ENCODE assay signal across 8 cellular contexts in the genomic region with DNA sequence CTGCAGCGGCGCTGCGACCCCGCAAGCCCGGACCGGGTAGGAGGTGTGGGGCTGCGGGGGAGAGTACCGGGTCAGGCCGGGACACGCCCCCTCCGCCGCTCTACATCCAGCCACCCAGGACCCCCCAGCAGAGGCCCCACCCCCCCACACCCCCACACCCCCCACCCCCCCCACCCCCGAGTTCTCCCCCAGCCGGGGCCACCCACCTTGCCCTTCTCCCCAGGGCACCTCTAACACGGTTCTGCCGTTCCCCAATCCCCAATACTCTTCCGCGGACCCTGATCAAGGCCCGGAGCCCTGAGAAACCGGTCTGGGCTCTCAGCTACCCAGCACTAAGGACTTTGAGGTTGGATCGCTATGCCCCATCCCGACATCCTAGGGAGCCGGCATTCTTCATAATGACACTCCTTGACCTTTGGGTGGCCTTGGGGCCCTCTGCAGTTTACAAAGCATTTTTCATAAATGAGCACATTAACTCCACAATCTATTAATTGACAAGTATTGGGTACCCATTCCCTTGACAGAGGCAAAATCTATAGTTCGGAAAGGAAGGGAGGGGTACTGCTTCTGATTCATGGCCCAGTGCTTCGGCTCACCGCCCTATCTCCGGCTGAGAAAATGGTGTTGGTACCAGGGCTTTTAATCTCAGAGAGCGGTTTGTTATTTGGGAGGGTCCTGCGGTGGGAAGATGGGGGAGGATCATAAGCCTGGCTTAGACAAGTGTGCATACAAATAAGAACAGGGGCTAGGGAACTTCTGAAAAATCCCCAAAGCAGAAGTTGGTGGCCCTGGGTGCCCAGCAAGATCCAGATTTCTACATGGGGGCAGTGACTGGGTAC. TPM values are rescaled to one million over a fixed set of nuclear protein-coding genes. Genes with fewer than 3 reads are reported as not detected.
DNase-seq lines count a peak whose midpoint lies in the region; ATAC-seq, FAIRE-seq and TF ChIP-seq lines count a peak whose summit lies in the region.

No MANE protein-coding gene starts in this region.

- TF ChIP-seq CTCF in keratinocyte (optimal IDR thresholded peaks at IDR 0.05 in 1 of 3, IDR thresholded peaks at IDR 0.05 in 1 of 3, conservative IDR thresholded peaks at IDR 0.05 in 1 of 3; ENCODE audit: extremely low read depth in 1 of 3, insufficient read depth in 2 of 3, low read length in 3 of 3) = peak in 1 of 3 experiments; percentile 36
- no peak for TF ChIP-seq CTCF in upper lobe of left lung (IDR thresholded peaks at IDR 0.05)

- DNase-seq in activated naive CD4-positive, alpha-beta T cell treated with anti-CD3 and anti-CD28 coated beads for 36 hours = no peak
- no peak for DNase-seq in activated naive CD4-positive, alpha-beta T cell treated with Interleukin-2 at 50 U/mL for 16 hours
- DNase-seq in activated T-helper 1 cell treated with anti-CD3 and anti-CD28 coated beads, Interleukin-12 subunit alpha, Interleukin-12 subunit beta, Interleukin-2, Interleukin-4 antibody, amounts not matched to agents 30 ng/mL and 10 ng/mL and 1 ng/mL, durations not matched to agents 14 hours and 24 hours and 36 hours (ENCODE audit: low spot score) = no peak
- no peak for DNase-seq in keratinocyte (ENCODE audit: low read depth, low spot score)
- peak in 1 of 2 donors; percentile 35 for DNase-seq in upper lobe of left lung
- DNase-seq in activated CD4-positive, alpha-beta T cell treated with anti-CD3 and anti-CD28 coated beads, Interleukin-2, amount 50 U/mL, for 48 hours = no peak

- H3K36me3 ChIP-seq in keratinocyte (ENCODE audit: control insufficient read depth in 2 of 2, extremely low read depth in 1 of 2, insufficient read depth in 2 of 2, low read length in 2 of 2) (peaks cover 0 to 11% of the 10 kb centered on the region in 2 experiments), upper lobe of left lung (peaks cover 0 to 15% (median 4%) of the 10 kb centered on the region in 4 donors)

- H3K4me3 ChIP-seq in keratinocyte (ENCODE audit: control insufficient read depth in 2 of 3, extremely low read depth in 1 of 3, insufficient read depth in 2 of 3, low read depth in 1 of 3, low read length in 3 of 3) (no peak overlapping the region), upper lobe of left lung (peak overlapping the region; percentile 35 to 94 (median 76))

- H3K9me3 Mint-ChIP-seq in activated naive CD4-positive, alpha-beta T cell treated with anti-CD3 and anti-CD28 coated beads for 36 hours = no peaks in the 10 kb centered on the region
- no peaks in the 10 kb centered on the region for H3K9me3 Mint-ChIP-seq in activated T-helper 1 cell treated with anti-CD3 and anti-CD28 coated beads, Interleukin-12 subunit alpha, Interleukin-12 subunit beta, Interleukin-2, Interleukin-4 antibody, amounts not matched to agents 30 ng/mL and 10 ng/mL and 1 ng/mL, durations not matched to agents 14 hours and 24 hours and 36 hours

- H2AFZ ChIP-seq in keratinocyte (ENCODE audit: control insufficient read depth, low read length) = no peak overlapping the region

- peaks cover 1% of the 10 kb centered on the region for H3K36me3 Mint-ChIP-seq in activated naive CD4-positive, alpha-beta T cell treated with anti-CD3 and anti-CD28 coated beads for 36 hours (ENCODE audit: low read depth)
- peaks cover 8% of the 10 kb centered on the region for H3K36me3 Mint-ChIP-seq in activated T-helper 1 cell treated with anti-CD3 and anti-CD28 coated beads, Interleukin-12 subunit alpha, Interleukin-12 subunit beta, Interleukin-2, Interleukin-4 antibody, amounts not matched to agents 30 ng/mL and 10 ng/mL and 1 ng/mL, durations not matched to agents 14 hours and 24 hours and 36 hours (ENCODE audit: low read depth)

- WGBS in upper lobe of left lung, 2 donors = 42 to 75% methylated on average over 8 to 16 of the region's 29 CpGs

- H3K27me3 ChIP-seq in keratinocyte (ENCODE audit: control insufficient read depth, extremely low read depth, insufficient read depth, low read length) (no peaks in the 10 kb centered on the region), upper lobe of left lung (no peaks in the 10 kb centered on the region)

- peaks cover 39% of the 10 kb centered on the region for H3K4me1 Mint-ChIP-seq in activated naive CD4-positive, alpha-beta T cell treated with anti-CD3 and anti-CD28 coated beads for 36 hours (ENCODE audit: low read depth)
- peaks cover 58% of the 10 kb centered on the region for H3K4me1 Mint-ChIP-seq in activated T-helper 1 cell treated with anti-CD3 and anti-CD28 coated beads, Interleukin-12 subunit alpha, Interleukin-12 subunit beta, Interleukin-2, Interleukin-4 antibody, amounts not matched to agents 30 ng/mL and 10 ng/mL and 1 ng/mL, durations not matched to agents 14 hours and 24 hours and 36 hours (ENCODE audit: low read depth)

- no peak overlapping the region for H3K27ac Mint-ChIP-seq in activated naive CD4-positive, alpha-beta T cell treated with anti-CD3 and anti-CD28 coated beads for 36 hours
- H3K27ac Mint-ChIP-seq in activated T-helper 1 cell treated with anti-CD3 and anti-CD28 coated beads, Interleukin-12 subunit alpha, Interleukin-12 subunit beta, Interleukin-2, Interleukin-4 antibody, amounts not matched to agents 30 ng/mL and 10 ng/mL and 1 ng/mL, durations not matched to agents 14 hours and 24 hours and 36 hours = peak overlapping the region; percentile 82

- TF ChIP-seq EP300 in upper lobe of left lung (IDR thresholded peaks at IDR 0.05) = no peak

- H3K27ac ChIP-seq in keratinocyte (ENCODE audit: control insufficient read depth, insufficient read depth, low read length) (no peak overlapping the region), upper lobe of left lung (peak overlapping the region; percentile 91 to 98 (median 94))

- FAIRE-seq in keratinocyte (lab: Jason Lieb, UNC) = no peak

- TF ChIP-seq POLR2A in upper lobe of left lung (IDR thresholded peaks at IDR 0.05) = no peak

- dilution Hi-C loops in keratinocyte (cut with MboI; ENCODE audit: extremely low pct_ligation_motif_present, low sequenced_read_pairs) = no loop called here

- H3K9ac ChIP-seq in keratinocyte (ENCODE audit: control insufficient read depth, extremely low read depth, insufficient read depth, low read length) = no peak overlapping the region

- H3K4me2 ChIP-seq in keratinocyte (ENCODE audit: control insufficient read depth, extremely low read depth, insufficient read depth, low read depth, low read length) = peak overlapping the region; percentile 37

- H3K79me2 ChIP-seq in keratinocyte (ENCODE audit: control insufficient read depth, insufficient read depth, low read length) = peaks cover 15% of the 10 kb centered on the region

- H3K9me3 ChIP-seq in keratinocyte (ENCODE audit: control insufficient read depth, low read depth, low read length) (no peaks in the 10 kb centered on the region), upper lobe of left lung (no peaks in the 10 kb centered on the region)

- H3K4me3 Mint-ChIP-seq in activated naive CD4-positive, alpha-beta T cell treated with anti-CD3 and anti-CD28 coated beads for 36 hours = peak overlapping the region; percentile 72
- peak overlapping the region; percentile 84 for H3K4me3 Mint-ChIP-seq in activated T-helper 1 cell treated with anti-CD3 and anti-CD28 coated beads, Interleukin-12 subunit alpha, Interleukin-12 subunit beta, Interleukin-2, Interleukin-4 antibody, amounts not matched to agents 30 ng/mL and 10 ng/mL and 1 ng/mL, durations not matched to agents 14 hours and 24 hours and 36 hours

- H3K4me1 ChIP-seq in keratinocyte (ENCODE audit: control insufficient read depth, extremely low read depth, insufficient read depth, low read length) = peaks cover 40% of the 10 kb centered on the region
- H3K4me1 ChIP-seq in upper lobe of left lung = peaks cover 44 to 66% (median 58%) of the 10 kb centered on the region in 4 donors

- H3K9me1 ChIP-seq in keratinocyte (ENCODE audit: control insufficient read depth, extremely low read depth, insufficient read depth, low read length) = no peaks in the 10 kb centered on the region

- intact Hi-C loops in activated naive CD4-positive, alpha-beta T cell treated with anti-CD3 and anti-CD28 coated beads for 36 hours (cut with micrococcal nuclease) = loop anchor here (2.0 kb wide), 1 partner anchor 456 kb away; the partner anchor contains the start of gene ATP6V1F
- intact Hi-C loops in activated T-helper 1 cell treated with anti-CD3 and anti-CD28 coated beads, Interleukin-12 subunit alpha, Interleukin-12 subunit beta, Interleukin-2, Interleukin-4 antibody, amounts not matched to agents 30 ng/mL and 10 ng/mL and 1 ng/mL, durations not matched to agents 14 hours and 24 hours and 36 hours (cut with micrococcal nuclease) = loop anchor here (5.0 kb wide), 4 partner anchors 71 to 1014 kb away; partner anchors contain the start of genes METTL2B, SND1 and ZNF800

- peaks cover 2% of the 10 kb centered on the region for H3K27me3 Mint-ChIP-seq in activated naive CD4-positive, alpha-beta T cell treated with anti-CD3 and anti-CD28 coated beads for 36 hours (ENCODE audit: low read depth)
- H3K27me3 Mint-ChIP-seq in activated T-helper 1 cell treated with anti-CD3 and anti-CD28 coated beads, Interleukin-12 subunit alpha, Interleukin-12 subunit beta, Interleukin-2, Interleukin-4 antibody, amounts not matched to agents 30 ng/mL and 10 ng/mL and 1 ng/mL, durations not matched to agents 14 hours and 24 hours and 36 hours (ENCODE audit: insufficient read depth) = peaks cover 4% of the 10 kb centered on the region

- CTCF ChIA-PET in activated naive CD4-positive, alpha-beta T cell treated with anti-CD3 and anti-CD28 coated beads for 36 hours (lab: Charles Lee) = interaction anchor here (3.4 to 3.5 kb wide), 2 partner anchors 19 to 20 kb away, joined by 15 to 35 read pairs; no protein-coding TSS in a partner anchor

- H4K20me1 ChIP-seq in keratinocyte (ENCODE audit: control insufficient read depth, extremely low read depth, insufficient read depth, low read length) = no peaks in the 10 kb centered on the region

- ATAC-seq in upper lobe of left lung (ENCODE audit: low FRiP score in 2 of 2) (no peak), HG02798 (IDR thresholded peaks at IDR 0.05; ENCODE audit: poor library complexity, unreplicated experiment) (no peak)
- ATAC-seq in activated CD4-positive, CD25-positive, alpha-beta regulatory T cell treated with anti-CD3 and anti-CD28 coated beads, Interleukin-2, amount 50 U/mL, for 24 hours = no peak

RNA-seq across cellular contexts. Expression of gene IMPDH1, which starts 3.4 kb away (rescaled TPM):
- total RNA-seq in activated naive CD4-positive, alpha-beta T cell treated with anti-CD3 and anti-CD28 coated beads for 36 hours = 10 to 100 TPM; 44.3 to 45.9 TPM
- total RNA-seq in activated T-helper 1 cell treated with anti-CD3 and anti-CD28 coated beads, Interleukin-12 subunit alpha, Interleukin-12 subunit beta, Interleukin-2, Interleukin-4 antibody, amounts not matched to agents 30 ng/mL and 10 ng/mL and 1 ng/mL, durations not matched to agents 14 hours and 24 hours and 36 hours = 91.7 and 95.8 TPM in 2 replicates
- polyA plus RNA-seq in keratinocyte = 50.0 to 62.5 TPM (median 56.2 TPM) in 3 replicates
- polyA plus RNA-seq in keratinocyte (2011; ENCODE audit: low read depth) = 16.9 TPM
- polyA plus RNA-seq in keratinocyte (2011; cell fraction: cytosol; rRNA removed) = 32.5 and 55.4 TPM in 2 replicates
- 55.2 and 60.9 TPM in 2 replicates for polyA plus RNA-seq in keratinocyte (2011; cell fraction: nucleus; rRNA removed)
- polyA plus RNA-seq in keratinocyte (2012; ENCODE audit: low replicate concordance) = 21.8 and 72.4 TPM in 2 replicates
- 77.7 to 199 TPM (median 83.4 TPM) in 3 replicates for polyA minus RNA-seq in keratinocyte
- polyA minus RNA-seq in keratinocyte (2011; cell fraction: cytosol; rRNA and poly(A)+ RNA removed) = 80.6 TPM
- 36.9 and 47.0 TPM in 2 replicates for polyA minus RNA-seq in keratinocyte (2011; cell fraction: nucleus; rRNA and poly(A)+ RNA removed)
- 100 to 1,000 TPM in 2 of 6 donors, 10 to 100 TPM in 4; 47.2 to 107 (median 81.5) TPM for total RNA-seq in upper lobe of left lung

RNA-seq across cellular contexts. Expression of gene PRRT4, which starts 44.9 kb away (rescaled TPM):
- under 1 TPM in 1 of 2 experiments, not detected in 1; 0.40 TPM for total RNA-seq in activated naive CD4-positive, alpha-beta T cell treated with anti-CD3 and anti-CD28 coated beads for 36 hours
- total RNA-seq in activated T-helper 1 cell treated with anti-CD3 and anti-CD28 coated beads, Interleukin-12 subunit alpha, Interleukin-12 subunit beta, Interleukin-2, Interleukin-4 antibody, amounts not matched to agents 30 ng/mL and 10 ng/mL and 1 ng/mL, durations not matched to agents 14 hours and 24 hours and 36 hours = 0.10 and 0.21 TPM in 2 replicates
- polyA plus RNA-seq in keratinocyte = 0.12 to 0.23 TPM (median 0.12 TPM) in 3 replicates
- polyA plus RNA-seq in keratinocyte (2011; ENCODE audit: low read depth) = not detected
- polyA plus RNA-seq in keratinocyte (2011; cell fraction: cytosol; rRNA removed) = 0.08 and 0.10 TPM in 2 replicates
- 0.59 and 0.79 TPM in 2 replicates for polyA plus RNA-seq in keratinocyte (2011; cell fraction: nucleus; rRNA removed)
- 0.18 and 0.76 TPM in 2 replicates for polyA plus RNA-seq in keratinocyte (2012; ENCODE audit: low replicate concordance)
- not detected in 3 replicates for polyA minus RNA-seq in keratinocyte
- polyA minus RNA-seq in keratinocyte (2011; cell fraction: cytosol; rRNA and poly(A)+ RNA removed) = not detected
- 0.54 TPM in 1 of 2 replicates, not detected in the other for polyA minus RNA-seq in keratinocyte (2011; cell fraction: nucleus; rRNA and poly(A)+ RNA removed)
- 10 to 100 TPM in 1 of 6 donors, 1 to 10 TPM in 2, under 1 TPM in 3; 0.30 to 10.5 (median 0.91) TPM for total RNA-seq in upper lobe of left lung

RNA-seq across cellular contexts. Expression of gene HILPDA, which starts 49.3 kb away (rescaled TPM):
- total RNA-seq in activated naive CD4-positive, alpha-beta T cell treated with anti-CD3 and anti-CD28 coated beads for 36 hours = 10 to 100 TPM; 12.4 to 13.6 TPM
- total RNA-seq in activated T-helper 1 cell treated with anti-CD3 and anti-CD28 coated beads, Interleukin-12 subunit alpha, Interleukin-12 subunit beta, Interleukin-2, Interleukin-4 antibody, amounts not matched to agents 30 ng/mL and 10 ng/mL and 1 ng/mL, durations not matched to agents 14 hours and 24 hours and 36 hours = 53.7 and 56.9 TPM in 2 replicates
- polyA plus RNA-seq in keratinocyte = 12.8 to 41.6 TPM (median 17.9 TPM) in 3 replicates
- polyA plus RNA-seq in keratinocyte (2011; ENCODE audit: low read depth) = 5.1 TPM
- 11.2 and 16.4 TPM in 2 replicates for polyA plus RNA-seq in keratinocyte (2011; cell fraction: cytosol; rRNA removed)
- 15.1 and 15.8 TPM in 2 replicates for polyA plus RNA-seq in keratinocyte (2011; cell fraction: nucleus; rRNA removed)
- polyA plus RNA-seq in keratinocyte (2012; ENCODE audit: low replicate concordance) = 5.8 and 19.6 TPM in 2 replicates
- polyA minus RNA-seq in keratinocyte = 11.2 to 26.9 TPM (median 11.3 TPM) in 3 replicates
- 8.1 TPM for polyA minus RNA-seq in keratinocyte (2011; cell fraction: cytosol; rRNA and poly(A)+ RNA removed)
- 5.3 and 8.8 TPM in 2 replicates for polyA minus RNA-seq in keratinocyte (2011; cell fraction: nucleus; rRNA and poly(A)+ RNA removed)
- 10 to 100 TPM in 2 of 6 donors, 1 to 10 TPM in 4; 2.6 to 14.9 (median 7.3) TPM for total RNA-seq in upper lobe of left lung

Comparison
In these comparisons a context has a peak if more than half of its experiments do, and no peak if none do; other contexts are left out.
1. H3K4me3 ChIP-seq: peak in upper lobe of left lung (4 of 4); none in keratinocyte (0 of 3).